Comparison of ENCODE assay signal across 1 cellular context in the genomic region with DNA sequence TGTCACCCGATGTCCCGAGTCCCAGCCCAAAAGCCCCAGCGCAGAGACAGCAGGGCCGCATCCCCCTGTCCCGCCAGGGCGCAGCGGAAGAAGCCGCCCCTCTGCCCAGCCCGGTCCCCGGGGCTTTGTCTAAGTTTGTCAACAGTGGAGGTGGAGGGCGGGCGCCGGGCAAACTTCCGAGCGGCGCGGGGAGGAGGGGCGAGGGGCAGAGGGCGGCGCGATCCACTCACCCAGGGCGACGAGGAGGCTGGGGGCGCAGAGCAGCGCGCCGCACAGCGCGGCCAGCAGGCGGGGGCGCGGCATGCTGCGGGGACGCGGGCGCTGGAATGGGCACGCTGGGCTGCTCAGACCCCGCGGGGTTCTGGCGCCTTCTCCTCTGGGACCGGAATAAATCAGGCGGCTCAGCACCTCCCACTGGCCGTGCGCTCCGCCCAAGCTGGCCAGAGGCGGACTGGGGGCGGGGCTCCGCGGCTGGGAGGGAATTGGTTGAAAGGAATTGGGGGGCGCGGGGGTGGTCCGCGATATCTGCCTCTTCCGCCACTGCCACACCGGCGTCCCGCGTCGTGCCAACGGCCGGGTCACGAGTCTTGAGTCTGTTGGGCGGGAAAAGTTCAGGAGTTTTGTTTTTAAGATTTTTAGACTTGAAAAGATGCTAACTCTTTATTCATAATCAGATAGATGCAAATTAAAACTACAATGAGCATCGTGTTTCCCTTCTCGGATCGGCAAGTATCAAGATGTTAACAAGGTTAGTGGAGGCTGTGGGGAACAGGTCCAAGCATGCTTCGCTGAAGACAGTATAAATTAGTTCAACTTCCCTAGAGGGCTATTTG.
TF ChIP-seq lines count a peak whose summit lies in the region.

A gene with protein sequence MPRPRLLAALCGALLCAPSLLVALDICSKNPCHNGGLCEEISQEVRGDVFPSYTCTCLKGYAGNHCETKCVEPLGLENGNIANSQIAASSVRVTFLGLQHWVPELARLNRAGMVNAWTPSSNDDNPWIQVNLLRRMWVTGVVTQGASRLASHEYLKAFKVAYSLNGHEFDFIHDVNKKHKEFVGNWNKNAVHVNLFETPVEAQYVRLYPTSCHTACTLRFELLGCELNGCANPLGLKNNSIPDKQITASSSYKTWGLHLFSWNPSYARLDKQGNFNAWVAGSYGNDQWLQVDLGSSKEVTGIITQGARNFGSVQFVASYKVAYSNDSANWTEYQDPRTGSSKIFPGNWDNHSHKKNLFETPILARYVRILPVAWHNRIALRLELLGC (minus strand): TSS at position 363 of the 833 bp plus-strand sequence. CDS start 60 bp downstream, at position 303.

TF ChIP-seq in K562, 482 proteins besides CTCF, POLR2A, EP300 and RAD21 (continued from another document and continues in another):
- TF ChIP-seq, protein P1, sequence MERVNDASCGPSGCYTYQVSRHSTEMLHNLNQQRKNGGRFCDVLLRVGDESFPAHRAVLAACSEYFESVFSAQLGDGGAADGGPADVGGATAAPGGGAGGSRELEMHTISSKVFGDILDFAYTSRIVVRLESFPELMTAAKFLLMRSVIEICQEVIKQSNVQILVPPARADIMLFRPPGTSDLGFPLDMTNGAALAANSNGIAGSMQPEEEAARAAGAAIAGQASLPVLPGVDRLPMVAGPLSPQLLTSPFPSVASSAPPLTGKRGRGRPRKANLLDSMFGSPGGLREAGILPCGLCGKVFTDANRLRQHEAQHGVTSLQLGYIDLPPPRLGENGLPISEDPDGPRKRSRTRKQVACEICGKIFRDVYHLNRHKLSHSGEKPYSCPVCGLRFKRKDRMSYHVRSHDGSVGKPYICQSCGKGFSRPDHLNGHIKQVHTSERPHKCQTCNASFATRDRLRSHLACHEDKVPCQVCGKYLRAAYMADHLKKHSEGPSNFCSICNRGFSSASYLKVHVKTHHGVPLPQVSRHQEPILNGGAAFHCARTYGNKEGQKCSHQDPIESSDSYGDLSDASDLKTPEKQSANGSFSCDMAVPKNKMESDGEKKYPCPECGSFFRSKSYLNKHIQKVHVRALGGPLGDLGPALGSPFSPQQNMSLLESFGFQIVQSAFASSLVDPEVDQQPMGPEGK (CRISPR knock-in tag; IDR thresholded peaks at IDR 0.05; ENCODE audit: borderline replicate concordance): no peak
- TF ChIP-seq TSC22D4 (tag; IDR thresholded peaks at IDR 0.05) (no peak), ZNF263 (CRISPR knock-in tag; IDR thresholded peaks at IDR 0.05; ENCODE audit: borderline replicate concordance) (peak; percentile 74), ETV6 (IDR thresholded peaks at IDR 0.05; ENCODE audit: borderline replicate concordance in 1 of 2, low read depth in 2 of 2, low read length in 1 of 2) (no peak), ETV6 (CRISPR knock-in tag; IDR thresholded peaks at IDR 0.05; ENCODE audit: borderline replicate concordance) (no peak), EGR1 (conservative IDR thresholded peaks at IDR 0.05) (peak; percentile 84), ZBTB7A (IDR thresholded peaks at IDR 0.05; ENCODE audit: borderline replicate concordance, control insufficient read depth, low read depth, low read length) (peak; percentile 83), MECOM (CRISPR knock-in tag; IDR thresholded peaks at IDR 0.05) (0 out of 2 replicates have a peak, but pooled peaks have one; percentile 47), ZBTB11 (CRISPR knock-in tag; IDR thresholded peaks at IDR 0.05) (no peak), BRF2 (IDR thresholded peaks at IDR 0.05; ENCODE audit: borderline replicate concordance, insufficient read depth, insufficient read length) (no peak), NR1H2 (CRISPR knock-in tag; IDR thresholded peaks at IDR 0.05) (no peak), STAT5B (CRISPR knock-in tag; IDR thresholded peaks at IDR 0.05) (no peak), XRCC3 (IDR thresholded peaks at IDR 0.05) (no peak), CEBPZ (IDR thresholded peaks at IDR 0.05; ENCODE audit: borderline replicate concordance, low read depth, low read length) (no peak), TFE3 (CRISPR knock-in tag; IDR thresholded peaks at IDR 0.05) (no peak; the same call in 1 of the 2 replicates), HCFC1 (IDR thresholded peaks at IDR 0.05; ENCODE audit: low read depth, low read length) (peak; percentile 15; the same call in 1 of the 2 replicates), BRD9 (IDR thresholded peaks at IDR 0.05; ENCODE audit: low read depth, partially characterized antibody) (no peak), KDM1A (IDR thresholded peaks at IDR 0.05) (no peak), ATF6 (CRISPR knock-in tag; IDR thresholded peaks at IDR 0.05) (no peak), TAL1 (IDR thresholded peaks at IDR 0.05) (peak; percentile 10; the same call in 1 of the 2 replicates), ZBTB8A (IDR thresholded peaks at IDR 0.05; ENCODE audit: partially characterized antibody) (no peak), FOXK2 (conservative IDR thresholded peaks at IDR 0.05 in 1 of 2, IDR thresholded peaks at IDR 0.05 in 1 of 2; ENCODE audit: low read depth in 2 of 2) (no peak), ZNF444 (CRISPR knock-in tag; IDR thresholded peaks at IDR 0.05) (no peak), GTF2E2 (tag; IDR thresholded peaks at IDR 0.05) (peak; percentile 19), POLR3G (IDR thresholded peaks at IDR 0.05; ENCODE audit: extremely low read depth, insufficient read length, insufficient replicate concordance) (no peak), NFE2L1 (tag; IDR thresholded peaks at IDR 0.05; ENCODE audit: borderline replicate concordance, low read depth) (no peak), BRD4 (IDR thresholded peaks at IDR 0.05) (no peak), KDM2B (CRISPR knock-in tag; IDR thresholded peaks at IDR 0.05) (no peak), BCL6 (CRISPR knock-in tag; IDR thresholded peaks at IDR 0.05) (no peak), ZNF431 (CRISPR knock-in tag; IDR thresholded peaks at IDR 0.05) (0 out of 2 replicates have a peak, but pooled peaks have one; percentile 40)
- TF ChIP-seq, protein P2, sequence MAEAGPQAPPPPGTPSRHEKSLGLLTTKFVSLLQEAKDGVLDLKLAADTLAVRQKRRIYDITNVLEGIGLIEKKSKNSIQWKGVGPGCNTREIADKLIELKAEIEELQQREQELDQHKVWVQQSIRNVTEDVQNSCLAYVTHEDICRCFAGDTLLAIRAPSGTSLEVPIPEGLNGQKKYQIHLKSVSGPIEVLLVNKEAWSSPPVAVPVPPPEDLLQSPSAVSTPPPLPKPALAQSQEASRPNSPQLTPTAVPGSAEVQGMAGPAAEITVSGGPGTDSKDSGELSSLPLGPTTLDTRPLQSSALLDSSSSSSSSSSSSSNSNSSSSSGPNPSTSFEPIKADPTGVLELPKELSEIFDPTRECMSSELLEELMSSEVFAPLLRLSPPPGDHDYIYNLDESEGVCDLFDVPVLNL (CRISPR knock-in tag; IDR thresholded peaks at IDR 0.05; ENCODE audit: low read depth): no peak
- TF ChIP-seq, protein P3, sequence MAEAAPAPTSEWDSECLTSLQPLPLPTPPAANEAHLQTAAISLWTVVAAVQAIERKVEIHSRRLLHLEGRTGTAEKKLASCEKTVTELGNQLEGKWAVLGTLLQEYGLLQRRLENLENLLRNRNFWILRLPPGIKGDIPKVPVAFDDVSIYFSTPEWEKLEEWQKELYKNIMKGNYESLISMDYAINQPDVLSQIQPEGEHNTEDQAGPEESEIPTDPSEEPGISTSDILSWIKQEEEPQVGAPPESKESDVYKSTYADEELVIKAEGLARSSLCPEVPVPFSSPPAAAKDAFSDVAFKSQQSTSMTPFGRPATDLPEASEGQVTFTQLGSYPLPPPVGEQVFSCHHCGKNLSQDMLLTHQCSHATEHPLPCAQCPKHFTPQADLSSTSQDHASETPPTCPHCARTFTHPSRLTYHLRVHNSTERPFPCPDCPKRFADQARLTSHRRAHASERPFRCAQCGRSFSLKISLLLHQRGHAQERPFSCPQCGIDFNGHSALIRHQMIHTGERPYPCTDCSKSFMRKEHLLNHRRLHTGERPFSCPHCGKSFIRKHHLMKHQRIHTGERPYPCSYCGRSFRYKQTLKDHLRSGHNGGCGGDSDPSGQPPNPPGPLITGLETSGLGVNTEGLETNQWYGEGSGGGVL (CRISPR knock-in tag; IDR thresholded peaks at IDR 0.05): no peak
- TF ChIP-seq, protein P4, sequence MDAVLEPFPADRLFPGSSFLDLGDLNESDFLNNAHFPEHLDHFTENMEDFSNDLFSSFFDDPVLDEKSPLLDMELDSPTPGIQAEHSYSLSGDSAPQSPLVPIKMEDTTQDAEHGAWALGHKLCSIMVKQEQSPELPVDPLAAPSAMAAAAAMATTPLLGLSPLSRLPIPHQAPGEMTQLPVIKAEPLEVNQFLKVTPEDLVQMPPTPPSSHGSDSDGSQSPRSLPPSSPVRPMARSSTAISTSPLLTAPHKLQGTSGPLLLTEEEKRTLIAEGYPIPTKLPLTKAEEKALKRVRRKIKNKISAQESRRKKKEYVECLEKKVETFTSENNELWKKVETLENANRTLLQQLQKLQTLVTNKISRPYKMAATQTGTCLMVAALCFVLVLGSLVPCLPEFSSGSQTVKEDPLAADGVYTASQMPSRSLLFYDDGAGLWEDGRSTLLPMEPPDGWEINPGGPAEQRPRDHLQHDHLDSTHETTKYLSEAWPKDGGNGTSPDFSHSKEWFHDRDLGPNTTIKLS (IDR thresholded peaks at IDR 0.05; ENCODE audit: borderline replicate concordance, low read depth): no peak
